Comparison of ENCODE assay signal across 1 cellular context in genomic region chr1:182391362-182392044, GRCh38.
TF ChIP-seq lines count a peak whose summit lies in the region.

TSS of gene GLUL (minus strand) at chr1:182391790. CDS start at chr1:182388737, 3,053 bp downstream.

TF ChIP-seq in K562, 482 proteins besides CTCF, POLR2A, EP300 and RAD21 (continued from another document and continues in another):
- TF ChIP-seq, protein P1, sequence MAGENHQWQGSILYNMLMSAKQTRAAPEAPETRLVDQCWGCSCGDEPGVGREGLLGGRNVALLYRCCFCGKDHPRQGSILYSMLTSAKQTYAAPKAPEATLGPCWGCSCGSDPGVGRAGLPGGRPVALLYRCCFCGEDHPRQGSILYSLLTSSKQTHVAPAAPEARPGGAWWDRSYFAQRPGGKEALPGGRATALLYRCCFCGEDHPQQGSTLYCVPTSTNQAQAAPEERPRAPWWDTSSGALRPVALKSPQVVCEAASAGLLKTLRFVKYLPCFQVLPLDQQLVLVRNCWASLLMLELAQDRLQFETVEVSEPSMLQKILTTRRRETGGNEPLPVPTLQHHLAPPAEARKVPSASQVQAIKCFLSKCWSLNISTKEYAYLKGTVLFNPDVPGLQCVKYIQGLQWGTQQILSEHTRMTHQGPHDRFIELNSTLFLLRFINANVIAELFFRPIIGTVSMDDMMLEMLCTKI (IDR thresholded peaks at IDR 0.05; ENCODE audit: partially characterized antibody): no peak
- TF ChIP-seq TEAD1 (CRISPR knock-in tag; IDR thresholded peaks at IDR 0.05) (peak; percentile 26 to 88; a peak in 3 of 4 replicates), ARHGAP35 (IDR thresholded peaks at IDR 0.05; ENCODE audit: partially characterized antibody) (no peak), ZNF696 (CRISPR knock-in tag; conservative IDR thresholded peaks at IDR 0.05) (no peak), MTA1 (IDR thresholded peaks at IDR 0.05; ENCODE audit: borderline replicate concordance) (0 out of 2 replicates have a peak, but pooled peaks have one; percentile 13), PTTG1 (tag; IDR thresholded peaks at IDR 0.05; ENCODE audit: low read depth) (no peak), TAF15 (IDR thresholded peaks at IDR 0.05; ENCODE audit: low read depth, low read length) (no peak), BRCA1 (IDR thresholded peaks at IDR 0.05) (no peak), BRCA1 (CRISPR knock-in tag; IDR thresholded peaks at IDR 0.05) (no peak), SAFB (IDR thresholded peaks at IDR 0.05; ENCODE audit: borderline replicate concordance, low read depth, low read length) (peak; percentile 81), FOXM1 (IDR thresholded peaks at IDR 0.05; ENCODE audit: low read depth) (no peak), FOXM1 (CRISPR knock-in tag; IDR thresholded peaks at IDR 0.05; ENCODE audit: low read depth) (peak; percentile 92), SMAD1 (IDR thresholded peaks at IDR 0.05; ENCODE audit: low read depth, low read length, partially characterized antibody) (peak; percentile 93), NR2C2 (CRISPR knock-in tag; IDR thresholded peaks at IDR 0.05) (peak; percentile 30; the same call in 1 of the 2 replicates), NR2C2 (tag; IDR thresholded peaks at IDR 0.05) (peak; percentile 57), ZNF431 (CRISPR knock-in tag; IDR thresholded peaks at IDR 0.05) (peak; percentile 67; the same call in 1 of the 2 replicates), RAD51 (IDR thresholded peaks at IDR 0.05; ENCODE audit: borderline replicate concordance, low read depth) (peak; percentile 52), ZSCAN32 (CRISPR knock-in tag; IDR thresholded peaks at IDR 0.05) (peak; percentile 64; the same call in 1 of the 2 replicates), ZNF512 (tag; IDR thresholded peaks at IDR 0.05) (no peak), THAP12 (CRISPR knock-in tag; IDR thresholded peaks at IDR 0.05) (peak; percentile 96), PURB (CRISPR knock-in tag; IDR thresholded peaks at IDR 0.05; ENCODE audit: low read depth) (no peak), ZNF184 (CRISPR knock-in tag; IDR thresholded peaks at IDR 0.05) (no peak), RBM22 (IDR thresholded peaks at IDR 0.05; ENCODE audit: low read depth, low read length, poor library complexity, severe bottlenecking) (peak; percentile 99), FOSL1 (tag; conservative IDR thresholded peaks at IDR 0.05) (0 out of 2 replicates have a peak, but pooled peaks have one; percentile 26), MBD1 (CRISPR knock-in tag; IDR thresholded peaks at IDR 0.05) (no peak), L3MBTL2 (IDR thresholded peaks at IDR 0.05) (peak; percentile 84), SIRT6 (IDR thresholded peaks at IDR 0.05; ENCODE audit: low read depth, low read length) (no peak), CBFA2T2 (conservative IDR thresholded peaks at IDR 0.05) (no peak; the same call in 1 of the 2 replicates), ZNF165 (CRISPR knock-in tag; IDR thresholded peaks at IDR 0.05; ENCODE audit: borderline replicate concordance) (no peak), ZBTB1 (CRISPR knock-in tag; IDR thresholded peaks at IDR 0.05; ENCODE audit: borderline replicate concordance, low read depth) (peak; percentile 73; the same call in 1 of the 2 replicates), HNRNPUL1 (IDR thresholded peaks at IDR 0.05; ENCODE audit: low read length) (no peak)
- TF ChIP-seq, protein P2, sequence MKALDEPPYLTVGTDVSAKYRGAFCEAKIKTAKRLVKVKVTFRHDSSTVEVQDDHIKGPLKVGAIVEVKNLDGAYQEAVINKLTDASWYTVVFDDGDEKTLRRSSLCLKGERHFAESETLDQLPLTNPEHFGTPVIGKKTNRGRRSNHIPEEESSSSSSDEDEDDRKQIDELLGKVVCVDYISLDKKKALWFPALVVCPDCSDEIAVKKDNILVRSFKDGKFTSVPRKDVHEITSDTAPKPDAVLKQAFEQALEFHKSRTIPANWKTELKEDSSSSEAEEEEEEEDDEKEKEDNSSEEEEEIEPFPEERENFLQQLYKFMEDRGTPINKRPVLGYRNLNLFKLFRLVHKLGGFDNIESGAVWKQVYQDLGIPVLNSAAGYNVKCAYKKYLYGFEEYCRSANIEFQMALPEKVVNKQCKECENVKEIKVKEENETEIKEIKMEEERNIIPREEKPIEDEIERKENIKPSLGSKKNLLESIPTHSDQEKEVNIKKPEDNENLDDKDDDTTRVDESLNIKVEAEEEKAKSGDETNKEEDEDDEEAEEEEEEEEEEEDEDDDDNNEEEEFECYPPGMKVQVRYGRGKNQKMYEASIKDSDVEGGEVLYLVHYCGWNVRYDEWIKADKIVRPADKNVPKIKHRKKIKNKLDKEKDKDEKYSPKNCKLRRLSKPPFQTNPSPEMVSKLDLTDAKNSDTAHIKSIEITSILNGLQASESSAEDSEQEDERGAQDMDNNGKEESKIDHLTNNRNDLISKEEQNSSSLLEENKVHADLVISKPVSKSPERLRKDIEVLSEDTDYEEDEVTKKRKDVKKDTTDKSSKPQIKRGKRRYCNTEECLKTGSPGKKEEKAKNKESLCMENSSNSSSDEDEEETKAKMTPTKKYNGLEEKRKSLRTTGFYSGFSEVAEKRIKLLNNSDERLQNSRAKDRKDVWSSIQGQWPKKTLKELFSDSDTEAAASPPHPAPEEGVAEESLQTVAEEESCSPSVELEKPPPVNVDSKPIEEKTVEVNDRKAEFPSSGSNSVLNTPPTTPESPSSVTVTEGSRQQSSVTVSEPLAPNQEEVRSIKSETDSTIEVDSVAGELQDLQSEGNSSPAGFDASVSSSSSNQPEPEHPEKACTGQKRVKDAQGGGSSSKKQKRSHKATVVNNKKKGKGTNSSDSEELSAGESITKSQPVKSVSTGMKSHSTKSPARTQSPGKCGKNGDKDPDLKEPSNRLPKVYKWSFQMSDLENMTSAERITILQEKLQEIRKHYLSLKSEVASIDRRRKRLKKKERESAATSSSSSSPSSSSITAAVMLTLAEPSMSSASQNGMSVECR (CRISPR knock-in tag; IDR thresholded peaks at IDR 0.05): peak; percentile 98
- TF ChIP-seq, protein P3, sequence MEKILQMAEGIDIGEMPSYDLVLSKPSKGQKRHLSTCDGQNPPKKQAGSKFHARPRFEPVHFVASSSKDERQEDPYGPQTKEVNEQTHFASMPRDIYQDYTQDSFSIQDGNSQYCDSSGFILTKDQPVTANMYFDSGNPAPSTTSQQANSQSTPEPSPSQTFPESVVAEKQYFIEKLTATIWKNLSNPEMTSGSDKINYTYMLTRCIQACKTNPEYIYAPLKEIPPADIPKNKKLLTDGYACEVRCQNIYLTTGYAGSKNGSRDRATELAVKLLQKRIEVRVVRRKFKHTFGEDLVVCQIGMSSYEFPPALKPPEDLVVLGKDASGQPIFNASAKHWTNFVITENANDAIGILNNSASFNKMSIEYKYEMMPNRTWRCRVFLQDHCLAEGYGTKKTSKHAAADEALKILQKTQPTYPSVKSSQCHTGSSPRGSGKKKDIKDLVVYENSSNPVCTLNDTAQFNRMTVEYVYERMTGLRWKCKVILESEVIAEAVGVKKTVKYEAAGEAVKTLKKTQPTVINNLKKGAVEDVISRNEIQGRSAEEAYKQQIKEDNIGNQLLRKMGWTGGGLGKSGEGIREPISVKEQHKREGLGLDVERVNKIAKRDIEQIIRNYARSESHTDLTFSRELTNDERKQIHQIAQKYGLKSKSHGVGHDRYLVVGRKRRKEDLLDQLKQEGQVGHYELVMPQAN (IDR thresholded peaks at IDR 0.05; ENCODE audit: borderline replicate concordance): peak; percentile 89
- TF ChIP-seq, protein P4, sequence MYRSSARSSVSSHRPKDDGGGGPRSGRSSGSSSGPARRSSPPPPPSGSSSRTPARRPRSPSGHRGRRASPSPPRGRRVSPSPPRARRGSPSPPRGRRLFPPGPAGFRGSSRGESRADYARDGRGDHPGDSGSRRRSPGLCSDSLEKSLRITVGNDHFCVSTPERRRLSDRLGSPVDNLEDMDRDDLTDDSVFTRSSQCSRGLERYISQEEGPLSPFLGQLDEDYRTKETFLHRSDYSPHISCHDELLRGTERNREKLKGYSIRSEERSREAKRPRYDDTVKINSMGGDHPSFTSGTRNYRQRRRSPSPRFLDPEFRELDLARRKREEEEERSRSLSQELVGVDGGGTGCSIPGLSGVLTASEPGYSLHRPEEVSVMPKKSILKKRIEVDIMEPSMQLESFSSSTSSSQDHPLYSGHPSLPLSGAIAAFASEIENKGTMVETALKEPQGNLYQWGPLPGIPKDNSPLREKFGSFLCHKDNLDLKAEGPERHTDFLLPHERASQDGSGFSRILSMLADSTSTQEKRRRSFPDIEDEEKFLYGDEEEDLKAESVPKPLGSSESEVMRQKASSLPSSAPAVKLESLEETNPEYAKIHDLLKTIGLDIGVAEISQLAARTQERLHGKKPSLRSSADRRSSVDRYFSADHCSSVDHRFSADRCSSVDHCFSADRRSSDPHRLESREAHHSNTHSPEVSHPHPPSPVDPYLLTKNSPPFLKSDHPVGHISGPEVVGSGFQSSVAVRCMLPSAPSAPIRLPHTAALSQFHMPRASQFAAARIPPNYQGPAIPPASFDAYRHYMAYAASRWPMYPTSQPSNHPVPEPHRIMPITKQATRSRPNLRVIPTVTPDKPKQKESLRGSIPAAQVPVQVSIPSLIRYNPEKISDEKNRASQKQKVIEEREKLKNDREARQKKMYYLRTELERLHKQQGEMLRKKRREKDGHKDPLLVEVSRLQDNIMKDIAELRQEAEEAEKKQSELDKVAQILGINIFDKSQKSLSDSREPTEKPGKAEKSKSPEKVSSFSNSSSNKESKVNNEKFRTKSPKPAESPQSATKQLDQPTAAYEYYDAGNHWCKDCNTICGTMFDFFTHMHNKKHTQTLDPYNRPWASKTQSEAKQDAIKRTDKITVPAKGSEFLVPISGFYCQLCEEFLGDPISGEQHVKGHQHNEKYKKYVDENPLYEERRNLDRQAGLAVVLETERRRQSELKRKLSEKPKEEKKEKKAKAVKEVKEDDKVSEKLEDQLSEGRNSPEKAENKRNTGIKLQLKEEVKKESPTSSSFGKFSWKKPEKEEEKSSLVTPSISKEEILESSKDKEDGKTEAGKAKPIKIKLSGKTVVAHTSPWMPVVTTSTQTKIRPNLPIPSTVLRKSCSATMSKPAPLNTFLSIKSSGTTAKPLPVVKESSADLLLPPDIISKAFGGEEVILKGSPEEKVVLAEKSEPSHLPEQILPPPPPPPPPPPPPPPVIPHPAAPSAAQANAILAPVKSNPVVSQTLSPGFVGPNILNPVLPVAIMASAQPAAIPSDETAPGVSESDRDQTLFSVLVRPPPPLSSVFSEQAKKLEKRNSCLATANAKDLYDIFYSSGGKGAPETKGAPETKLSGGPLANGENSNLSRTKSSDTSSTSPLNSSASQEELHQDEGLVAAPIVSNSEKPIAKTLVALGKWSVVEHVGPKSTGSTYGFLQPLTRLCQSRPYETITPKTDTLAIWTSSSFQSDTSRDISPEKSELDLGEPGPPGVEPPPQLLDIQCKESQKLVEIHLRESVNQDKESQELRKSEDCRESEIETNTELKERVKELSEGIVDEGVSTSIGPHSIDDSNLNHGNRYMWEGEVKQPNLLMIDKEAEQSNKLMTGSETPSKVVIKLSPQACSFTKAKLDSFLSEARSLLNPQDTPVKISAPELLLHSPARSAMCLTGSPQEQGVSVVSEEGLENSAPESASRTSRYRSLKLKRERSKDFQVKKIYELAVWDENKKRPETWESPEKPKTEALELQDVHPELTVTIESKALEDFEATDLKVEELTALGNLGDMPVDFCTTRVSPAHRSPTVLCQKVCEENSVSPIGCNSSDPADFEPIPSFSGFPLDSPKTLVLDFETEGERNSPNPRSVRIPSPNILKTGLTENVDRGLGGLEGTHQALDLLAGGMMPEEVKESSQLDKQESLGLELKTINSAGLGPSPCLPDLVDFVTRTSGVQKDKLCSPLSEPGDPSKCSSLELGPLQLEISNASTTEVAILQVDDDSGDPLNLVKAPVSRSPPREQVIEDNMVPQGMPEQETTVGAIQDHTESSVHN (IDR thresholded peaks at IDR 0.05; ENCODE audit: borderline replicate concordance in 1 of 2, low read depth in 1 of 2): no peak
- TF ChIP-seq, protein P5, sequence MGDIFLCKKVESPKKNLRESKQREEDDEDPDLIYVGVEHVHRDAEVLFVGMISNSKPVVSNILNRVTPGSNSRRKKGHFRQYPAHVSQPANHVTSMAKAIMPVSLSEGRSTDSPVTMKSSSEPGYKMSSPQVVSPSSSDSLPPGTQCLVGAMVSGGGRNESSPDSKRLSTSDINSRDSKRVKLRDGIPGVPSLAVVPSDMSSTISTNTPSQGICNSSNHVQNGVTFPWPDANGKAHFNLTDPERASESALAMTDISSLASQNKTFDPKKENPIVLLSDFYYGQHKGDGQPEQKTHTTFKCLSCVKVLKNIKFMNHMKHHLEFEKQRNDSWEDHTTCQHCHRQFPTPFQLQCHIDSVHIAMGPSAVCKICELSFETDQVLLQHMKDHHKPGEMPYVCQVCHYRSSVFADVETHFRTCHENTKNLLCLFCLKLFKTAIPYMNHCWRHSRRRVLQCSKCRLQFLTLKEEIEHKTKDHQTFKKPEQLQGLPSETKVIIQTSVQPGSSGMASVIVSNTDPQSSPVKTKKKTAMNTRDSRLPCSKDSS (IDR thresholded peaks at IDR 0.05; ENCODE audit: low read depth, partially characterized antibody): no peak
